In genomic region chr9:74414325-74414724, GRCh38 we compare ENCODE assay signal across 1 cellular context.
TF ChIP-seq lines count a peak whose summit lies in the region.

No MANE protein-coding gene starts in this region.

TF ChIP-seq in WTC11, 78 proteins besides CTCF, POLR2A, EP300 and RAD21 (continued from another document):
- TF ChIP-seq AR (CRISPR knock-in tag; IDR thresholded peaks at IDR 0.05) (no peak), E2F4 (CRISPR knock-in tag; IDR thresholded peaks at IDR 0.05; ENCODE audit: borderline replicate concordance, low read depth) (no peak), ZNF532 (CRISPR knock-in tag; IDR thresholded peaks at IDR 0.05; ENCODE audit: borderline replicate concordance) (no peak), CBFB (CRISPR knock-in tag; IDR thresholded peaks at IDR 0.05; ENCODE audit: low read depth) (no peak), ZBTB43 (CRISPR knock-in tag; IDR thresholded peaks at IDR 0.05) (no peak), ZNF671 (CRISPR knock-in tag; IDR thresholded peaks at IDR 0.05) (no peak), ATF2 (CRISPR knock-in tag; IDR thresholded peaks at IDR 0.05; ENCODE audit: borderline replicate concordance, low read depth) (no peak), STAT6 (CRISPR knock-in tag; conservative IDR thresholded peaks at IDR 0.05; ENCODE audit: low read depth) (no peak)
